In the genomic region with DNA sequence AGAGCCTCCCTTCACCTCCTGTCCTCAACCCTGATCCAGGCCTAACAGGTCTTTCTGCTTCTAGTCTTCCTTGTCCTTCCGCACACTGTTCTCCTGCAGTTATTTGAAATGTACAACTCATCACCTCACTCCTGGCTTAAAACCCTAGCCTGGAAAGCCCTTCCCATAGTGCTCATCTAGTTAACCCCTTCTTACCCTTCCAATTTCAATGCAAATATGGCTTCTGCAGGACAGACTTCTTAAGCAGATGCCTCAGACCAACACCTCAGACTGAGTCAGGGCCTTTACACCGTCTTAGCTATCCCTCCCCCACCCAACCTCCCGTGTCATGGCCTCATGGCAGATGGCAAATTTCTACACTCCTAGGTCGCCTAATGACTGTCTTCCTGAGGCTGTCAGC, we compare ENCODE assay signal across 25 cellular contexts.
DNase-seq lines count a peak whose midpoint lies in the region; TF ChIP-seq lines count a peak whose summit lies in the region.
"Had no signal": no experiment of that assay in that cellular context is flagged by ENCODE, and none has a peak within 500 bp of the region (broad histone marks: within the 10 kb centered on the region; RNA-seq: fewer than 3 reads in every experiment).

No MANE protein-coding gene starts in this region.

- in situ Hi-C loops in GM23248 (cut with MboI): no loop called here

- no peaks in the 10 kb centered on the region for H3K79me2 ChIP-seq in GM23248 (ENCODE audit: insufficient read depth)

- no peaks in the 10 kb centered on the region for H3K27me3 ChIP-seq in GM23248 (replicated peaks; ENCODE audit: insufficient read depth)
- H3K27me3 ChIP-seq: neutrophil had no signal

- no peaks in the 10 kb centered on the region for H3K36me3 Mint-ChIP-seq in glutamatergic neuron (ENCODE audit: unreplicated experiment)
- H3K36me3 Mint-ChIP-seq: activated naive CD4-positive, alpha-beta T cell treated with anti-CD3 and anti-CD28 coated beads, Interleukin-2, amount 50 U/mL, for 24 hours had no signal

- H4K20me1 ChIP-seq in GM23248 (ENCODE audit: insufficient read depth): no peaks in the 10 kb centered on the region

- H3K4me1 ChIP-seq in GM23248 (ENCODE audit: insufficient read depth): no peaks in the 10 kb centered on the region; the same call in 1 of the 2 replicates
- H3K4me1 ChIP-seq: prostate gland had no signal

- H3K9me3 Mint-ChIP-seq in glutamatergic neuron (ENCODE audit: unreplicated experiment): peaks cover 2% of the 10 kb centered on the region
- H3K9me3 Mint-ChIP-seq: activated naive CD4-positive, alpha-beta T cell treated with anti-CD3 and anti-CD28 coated beads, Interleukin-2, amount 50 U/mL, for 24 hours; central memory CD8-positive, alpha-beta T cell had no signal

- H3K4me1 Mint-ChIP-seq in glutamatergic neuron (ENCODE audit: low read depth, unreplicated experiment): peaks cover 10% of the 10 kb centered on the region
- H3K4me1 Mint-ChIP-seq: central memory CD8-positive, alpha-beta T cell; memory B cell had no signal

- H3K4me3 Mint-ChIP-seq in glutamatergic neuron (ENCODE audit: unreplicated experiment): no peak overlapping the region
- H3K4me3 Mint-ChIP-seq: activated naive CD4-positive, alpha-beta T cell treated with anti-CD3 and anti-CD28 coated beads, Interleukin-2, amount 50 U/mL, for 24 hours; activated T-cell treated with anti-CD3 and anti-CD28 coated beads, Interleukin-2, amount 50 U/mL, for 4 hours; central memory CD8-positive, alpha-beta T cell; GM23338; memory B cell had no signal

- H3F3A ChIP-seq in GM23248 (ENCODE audit: insufficient read depth): peaks cover 3% of the 10 kb centered on the region; the same call in 1 of the 2 replicates

- no peaks in the 10 kb centered on the region for H3K9me2 ChIP-seq in GM23248 (ENCODE audit: insufficient read depth)
- H3K9me2 ChIP-seq: SK-N-SH had no signal

- no peaks in the 10 kb centered on the region for H3K9me3 ChIP-seq in GM23248 (ENCODE audit: low read depth)
- H3K9me3 ChIP-seq: neutrophil, prostate gland, SK-N-SH had no signal

- no peak overlapping the region for H3K4me2 ChIP-seq in GM23248 (ENCODE audit: unreplicated experiment)
- H3K4me2 ChIP-seq: GM23338, KMS-11, SK-N-SH had no signal

- H3K27ac Mint-ChIP-seq in glutamatergic neuron (ENCODE audit: unreplicated experiment): peak overlapping the region; percentile 91
- H3K27ac Mint-ChIP-seq: activated naive CD4-positive, alpha-beta T cell treated with anti-CD3 and anti-CD28 coated beads, Interleukin-2, amount 50 U/mL, for 24 hours; GM23338; memory B cell had no signal

- H3K4me3 ChIP-seq in GM23248: no peak overlapping the region
- H3K4me3 ChIP-seq: GM23338, heart left ventricle, prostate gland had no signal

- DNase-seq in activated CD8-positive, alpha-beta memory T cell treated with anti-CD3 and anti-CD28 coated beads, Interleukin-2, amount 50 U/mL, for 48 hours: peak; percentile 49
- no peak for DNase-seq in activated CD8-positive, alpha-beta memory T cell treated with anti-CD3 and anti-CD28 coated beads for 24 hours
- DNase-seq in GM23248 (peak; percentile 38), NCI-H82 (lab: John Stamatoyannopoulos, UW) (peak; percentile 88), glutamatergic neuron (no peak), globus pallidus (ENCODE audit: low spot score) (no peak), NCI-H146 treated with DMSO at 0.1 percent for 48 hours (lab: John Stamatoyannopoulos, UW; ENCODE audit: unreplicated experiment) (no peak)
- DNase-seq: ACHN; activated T-cell treated with anti-CD3 and anti-CD28 coated beads, Interleukin-2, amount 50 U/mL, for 4 hours; dermis blood vessel endothelial cell; DMS79 treated with DMSO at 0.1 percent for 48 hours; heart left ventricle; left colon; NCI-H146; NCI-H526 treated with DMSO at 0.1 percent for 48 hours; SK-N-SH; stimulated activated naive CD4-positive, alpha-beta T cell; T-helper 2 cell had no signal

- no peaks in the 10 kb centered on the region for H3K36me3 ChIP-seq in GM23248 (ENCODE audit: low read depth)
- H3K36me3 ChIP-seq: heart left ventricle, neutrophil, prostate gland had no signal

- no peak overlapping the region for H3K27ac ChIP-seq in GM23248
- H3K27ac ChIP-seq: heart left ventricle, KMS-11, neutrophil, prostate gland had no signal

- no peak for TF ChIP-seq CTCF in glutamatergic neuron (IDR thresholded peaks at IDR 0.05; ENCODE audit: partially characterized antibody, unreplicated experiment)

- no peak overlapping the region for H3K9ac ChIP-seq in GM23248
- H3K9ac ChIP-seq: KMS-11, SK-N-SH had no signal

- H2AFZ ChIP-seq in GM23248: no peak overlapping the region
- H2AFZ ChIP-seq: GM23338 had no signal

- WGBS in GM23248 (ENCODE audit: low coverage in 1 of 2, low lambda C conversion rate in 2 of 2, missing lambda C conversion rate in 2 of 2), 2 experiments: 27 to 33% methylated on average over 3 to 4 of the region's 4 CpGs

- H3K27me3 Mint-ChIP-seq in glutamatergic neuron (ENCODE audit: unreplicated experiment): no peaks in the 10 kb centered on the region
- H3K27me3 Mint-ChIP-seq: activated naive CD4-positive, alpha-beta T cell treated with anti-CD3 and anti-CD28 coated beads, Interleukin-2, amount 50 U/mL, for 24 hours; central memory CD8-positive, alpha-beta T cell had no signal

Comparison
In these comparisons a context has a peak if more than half of its experiments do, and no peak if none do; other contexts are left out.
1. DNase-seq: peak in activated CD8-positive, alpha-beta memory T cell treated with anti-CD3 and anti-CD28 coated beads, Interleukin-2, amount 50 U/mL, for 48 hours (single experiment), GM23248 (single experiment) and NCI-H82 (single experiment); none in activated CD8-positive, alpha-beta memory T cell treated with anti-CD3 and anti-CD28 coated beads for 24 hours (single experiment), glutamatergic neuron (single experiment), globus pallidus (single experiment) and NCI-H146 treated with DMSO at 0.1 percent for 48 hours (single experiment).